In the genomic region with DNA sequence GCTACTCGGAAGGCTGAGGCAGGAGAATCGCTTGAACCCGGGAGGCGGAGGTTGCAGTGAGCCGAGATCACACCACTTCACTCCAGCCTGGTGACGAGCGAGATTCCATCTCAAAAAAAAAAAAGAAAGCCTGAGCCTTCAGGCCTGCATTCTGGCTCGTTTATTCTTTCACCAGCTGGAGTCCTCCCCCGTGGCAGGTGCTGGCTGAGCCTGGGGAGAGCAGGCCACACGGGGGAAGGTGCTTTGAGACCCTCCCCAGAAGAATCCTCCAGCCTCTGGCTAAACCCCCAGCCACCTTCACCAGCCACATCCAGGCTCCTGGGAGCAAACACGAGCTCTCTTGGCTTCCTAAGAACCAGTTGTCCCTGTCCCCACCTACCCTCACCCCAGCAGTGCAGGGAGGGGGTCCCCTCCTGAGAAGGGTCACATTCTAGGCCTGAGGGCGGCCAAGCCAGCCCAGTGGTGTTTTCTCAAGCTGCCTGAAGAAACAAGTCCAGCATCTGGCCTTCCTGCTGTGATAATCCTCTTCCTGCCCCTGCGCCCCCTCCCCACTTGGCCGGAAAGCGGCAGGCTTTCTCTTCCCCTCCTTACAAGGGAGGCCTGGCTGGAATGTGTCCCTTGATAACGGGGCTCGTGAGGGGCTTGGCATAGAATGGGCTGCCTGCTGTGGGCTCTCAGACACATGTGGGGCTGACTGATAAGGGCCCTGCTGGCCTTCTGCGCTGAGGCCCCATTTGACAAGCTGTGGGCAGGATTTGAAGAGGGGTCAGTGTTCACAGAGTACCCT, we compare ENCODE assay signal across 1 cellular context.
A peak's percentile ranks its signal among the peaks of the same experiment; 100 is the strongest.
TF ChIP-seq lines count a peak whose summit lies in the region.

No MANE protein-coding gene starts in this region.

TF ChIP-seq in K562, 482 proteins besides CTCF, POLR2A, EP300 and RAD21 (continued from another document and continues in another):
- peak; percentile 84; the same call in 1 of the 2 replicates for TF ChIP-seq NBN (IDR thresholded peaks at IDR 0.05; ENCODE audit: low read depth)
- TF ChIP-seq ZNF354B (CRISPR knock-in tag; IDR thresholded peaks at IDR 0.05), result peak; percentile 88
- peak; percentile 99 for TF ChIP-seq SMARCA4 (IDR thresholded peaks at IDR 0.05)
- no peak for TF ChIP-seq HDAC6 (IDR thresholded peaks at IDR 0.05; ENCODE audit: low read depth, low read length)
- no peak for TF ChIP-seq ZNF224 (CRISPR knock-in tag; IDR thresholded peaks at IDR 0.05)
- TF ChIP-seq NFXL1 (CRISPR knock-in tag; IDR thresholded peaks at IDR 0.05), result no peak
- TF ChIP-seq BRD4 (IDR thresholded peaks at IDR 0.05), result no peak
- peak; percentile 80 to 89 for TF ChIP-seq MNT (conservative IDR thresholded peaks at IDR 0.05)
- no peak for TF ChIP-seq ZNF146 (CRISPR knock-in tag; IDR thresholded peaks at IDR 0.05; ENCODE audit: unreplicated experiment)
- no peak; the same call in 1 of the 2 replicates for TF ChIP-seq BMI1 (IDR thresholded peaks at IDR 0.05; ENCODE audit: low read length)
- TF ChIP-seq ZBTB33 (CRISPR knock-in tag; IDR thresholded peaks at IDR 0.05), result peak; percentile 83
- TF ChIP-seq, protein P1, sequence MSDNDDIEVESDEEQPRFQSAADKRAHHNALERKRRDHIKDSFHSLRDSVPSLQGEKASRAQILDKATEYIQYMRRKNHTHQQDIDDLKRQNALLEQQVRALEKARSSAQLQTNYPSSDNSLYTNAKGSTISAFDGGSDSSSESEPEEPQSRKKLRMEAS (CRISPR knock-in tag; IDR thresholded peaks at IDR 0.05), result peak; percentile 88
- no peak for TF ChIP-seq EWSR1 (IDR thresholded peaks at IDR 0.05; ENCODE audit: borderline replicate concordance, low read depth, partially characterized antibody)
- peak; percentile 35; the same call in 1 of the 2 replicates for TF ChIP-seq ZNF76 (CRISPR knock-in tag; IDR thresholded peaks at IDR 0.05; ENCODE audit: borderline replicate concordance)
- no peak for TF ChIP-seq SREBF1 (IDR thresholded peaks at IDR 0.05; ENCODE audit: borderline replicate concordance, low read depth, low read length)
- TF ChIP-seq GABPB2 (CRISPR knock-in tag; conservative IDR thresholded peaks at IDR 0.05), result no peak
- peak; percentile 85 for TF ChIP-seq ZNF384 (IDR thresholded peaks at IDR 0.05; ENCODE audit: low read depth, low read length)
- TF ChIP-seq RUNX1 (IDR thresholded peaks at IDR 0.05; ENCODE audit: low read depth), result peak; percentile 91
- TF ChIP-seq, protein P2, sequence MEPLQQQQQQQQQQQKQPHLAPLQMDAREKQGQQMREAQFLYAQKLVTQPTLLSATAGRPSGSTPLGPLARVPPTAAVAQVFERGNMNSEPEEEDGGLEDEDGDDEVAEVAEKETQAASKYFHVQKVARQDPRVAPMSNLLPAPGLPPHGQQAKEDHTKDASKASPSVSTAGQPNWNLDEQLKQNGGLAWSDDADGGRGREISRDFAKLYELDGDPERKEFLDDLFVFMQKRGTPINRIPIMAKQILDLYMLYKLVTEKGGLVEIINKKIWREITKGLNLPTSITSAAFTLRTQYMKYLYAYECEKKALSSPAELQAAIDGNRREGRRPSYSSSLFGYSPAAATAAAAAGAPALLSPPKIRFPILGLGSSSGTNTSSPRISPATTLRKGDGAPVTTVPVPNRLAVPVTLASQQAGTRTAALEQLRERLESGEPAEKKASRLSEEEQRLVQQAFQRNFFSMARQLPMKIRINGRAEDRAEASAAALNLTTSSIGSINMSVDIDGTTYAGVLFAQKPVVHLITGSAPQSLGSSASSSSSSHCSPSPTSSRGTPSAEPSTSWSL (CRISPR knock-in tag; IDR thresholded peaks at IDR 0.05; ENCODE audit: borderline replicate concordance), result no peak
- peak; percentile 90 for TF ChIP-seq LCOR (CRISPR knock-in tag; IDR thresholded peaks at IDR 0.05)
- TF ChIP-seq POLR3G (IDR thresholded peaks at IDR 0.05; ENCODE audit: extremely low read depth, insufficient read length, insufficient replicate concordance), result no peak
- TF ChIP-seq, protein P3, sequence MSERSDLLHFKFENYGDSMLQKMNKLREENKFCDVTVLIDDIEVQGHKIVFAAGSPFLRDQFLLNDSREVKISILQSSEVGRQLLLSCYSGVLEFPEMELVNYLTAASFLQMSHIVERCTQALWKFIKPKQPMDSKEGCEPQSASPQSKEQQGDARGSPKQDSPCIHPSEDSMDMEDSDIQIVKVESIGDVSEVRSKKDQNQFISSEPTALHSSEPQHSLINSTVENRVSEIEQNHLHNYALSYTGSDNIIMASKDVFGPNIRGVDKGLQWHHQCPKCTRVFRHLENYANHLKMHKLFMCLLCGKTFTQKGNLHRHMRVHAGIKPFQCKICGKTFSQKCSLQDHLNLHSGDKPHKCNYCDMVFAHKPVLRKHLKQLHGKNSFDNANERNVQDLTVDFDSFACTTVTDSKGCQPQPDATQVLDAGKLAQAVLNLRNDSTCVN (CRISPR knock-in tag; IDR thresholded peaks at IDR 0.05), result no peak
- TF ChIP-seq SREBF2 (CRISPR knock-in tag; IDR thresholded peaks at IDR 0.05), result no peak
- no peak for TF ChIP-seq FOXO4 (CRISPR knock-in tag; IDR thresholded peaks at IDR 0.05)
- TF ChIP-seq STAG1 (CRISPR knock-in tag; IDR thresholded peaks at IDR 0.05; ENCODE audit: borderline replicate concordance), result no peak
- TF ChIP-seq, protein P4, sequence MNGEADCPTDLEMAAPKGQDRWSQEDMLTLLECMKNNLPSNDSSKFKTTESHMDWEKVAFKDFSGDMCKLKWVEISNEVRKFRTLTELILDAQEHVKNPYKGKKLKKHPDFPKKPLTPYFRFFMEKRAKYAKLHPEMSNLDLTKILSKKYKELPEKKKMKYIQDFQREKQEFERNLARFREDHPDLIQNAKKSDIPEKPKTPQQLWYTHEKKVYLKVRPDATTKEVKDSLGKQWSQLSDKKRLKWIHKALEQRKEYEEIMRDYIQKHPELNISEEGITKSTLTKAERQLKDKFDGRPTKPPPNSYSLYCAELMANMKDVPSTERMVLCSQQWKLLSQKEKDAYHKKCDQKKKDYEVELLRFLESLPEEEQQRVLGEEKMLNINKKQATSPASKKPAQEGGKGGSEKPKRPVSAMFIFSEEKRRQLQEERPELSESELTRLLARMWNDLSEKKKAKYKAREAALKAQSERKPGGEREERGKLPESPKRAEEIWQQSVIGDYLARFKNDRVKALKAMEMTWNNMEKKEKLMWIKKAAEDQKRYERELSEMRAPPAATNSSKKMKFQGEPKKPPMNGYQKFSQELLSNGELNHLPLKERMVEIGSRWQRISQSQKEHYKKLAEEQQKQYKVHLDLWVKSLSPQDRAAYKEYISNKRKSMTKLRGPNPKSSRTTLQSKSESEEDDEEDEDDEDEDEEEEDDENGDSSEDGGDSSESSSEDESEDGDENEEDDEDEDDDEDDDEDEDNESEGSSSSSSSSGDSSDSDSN (IDR thresholded peaks at IDR 0.05; ENCODE audit: borderline replicate concordance in 1 of 2, low read depth in 2 of 2, low read length in 2 of 2), result peak; percentile 64 to 91; a peak in 2 of 4 replicates
- TF ChIP-seq FOS (IDR thresholded peaks at IDR 0.05; ENCODE audit: extremely low read depth, insufficient read length), result no peak
- TF ChIP-seq RBM25 (IDR thresholded peaks at IDR 0.05; ENCODE audit: low read depth, low read length, severe bottlenecking), result no peak
- peak in 1 of 2 experiments; percentile 94; a peak in 2 of 4 replicates for TF ChIP-seq NONO (IDR thresholded peaks at IDR 0.05; ENCODE audit: low read depth in 2 of 2, low read length in 1 of 2)
- TF ChIP-seq, protein P5, sequence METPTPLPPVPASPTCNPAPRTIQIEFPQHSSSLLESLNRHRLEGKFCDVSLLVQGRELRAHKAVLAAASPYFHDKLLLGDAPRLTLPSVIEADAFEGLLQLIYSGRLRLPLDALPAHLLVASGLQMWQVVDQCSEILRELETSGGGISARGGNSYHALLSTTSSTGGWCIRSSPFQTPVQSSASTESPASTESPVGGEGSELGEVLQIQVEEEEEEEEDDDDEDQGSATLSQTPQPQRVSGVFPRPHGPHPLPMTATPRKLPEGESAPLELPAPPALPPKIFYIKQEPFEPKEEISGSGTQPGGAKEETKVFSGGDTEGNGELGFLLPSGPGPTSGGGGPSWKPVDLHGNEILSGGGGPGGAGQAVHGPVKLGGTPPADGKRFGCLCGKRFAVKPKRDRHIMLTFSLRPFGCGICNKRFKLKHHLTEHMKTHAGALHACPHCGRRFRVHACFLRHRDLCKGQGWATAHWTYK (CRISPR knock-in tag; IDR thresholded peaks at IDR 0.05), result peak; percentile 75; the same call in 1 of the 2 replicates
- TF ChIP-seq CCAR2 (IDR thresholded peaks at IDR 0.05; ENCODE audit: low read depth, low read length), result 0 out of 2 replicates have a peak, but pooled peaks have one; percentile 56
- no peak for TF ChIP-seq SMAD2 (IDR thresholded peaks at IDR 0.05; ENCODE audit: low read depth, low read length)
- TF ChIP-seq PRMT5 (CRISPR knock-in tag; IDR thresholded peaks at IDR 0.05), result no peak
- TF ChIP-seq BDP1 (IDR thresholded peaks at IDR 0.05; ENCODE audit: insufficient read depth, insufficient read length), result no peak
- TF ChIP-seq KDM2B (CRISPR knock-in tag; IDR thresholded peaks at IDR 0.05), result no peak
- TF ChIP-seq ZNF668 (CRISPR knock-in tag; IDR thresholded peaks at IDR 0.05), result no peak
- peak; percentile 93 for TF ChIP-seq PHF21A (IDR thresholded peaks at IDR 0.05; ENCODE audit: borderline replicate concordance, low read depth)
- no peak for TF ChIP-seq HNRNPUL1 (IDR thresholded peaks at IDR 0.05; ENCODE audit: low read length)
- no peak for TF ChIP-seq CAMTA2 (CRISPR knock-in tag; conservative IDR thresholded peaks at IDR 0.05)
- TF ChIP-seq DPF2 (IDR thresholded peaks at IDR 0.05), result peak; percentile 98
- no peak for TF ChIP-seq SRSF3 (IDR thresholded peaks at IDR 0.05; ENCODE audit: insufficient read depth, low read length)
- TF ChIP-seq GMEB1 (CRISPR knock-in tag; IDR thresholded peaks at IDR 0.05), result no peak
- TF ChIP-seq RNF219 (CRISPR knock-in tag; IDR thresholded peaks at IDR 0.05), result no peak
- TF ChIP-seq, protein P6, sequence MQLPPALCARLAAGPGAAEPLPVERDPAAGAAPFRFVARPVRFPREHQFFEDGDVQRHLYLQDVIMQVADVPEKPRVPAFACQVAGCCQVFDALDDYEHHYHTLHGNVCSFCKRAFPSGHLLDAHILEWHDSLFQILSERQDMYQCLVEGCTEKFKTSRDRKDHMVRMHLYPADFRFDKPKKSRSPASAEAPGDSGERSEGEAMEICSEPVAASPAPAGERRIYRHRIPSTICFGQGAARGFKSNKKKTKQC (CRISPR knock-in tag; IDR thresholded peaks at IDR 0.05), result no peak
- no peak; the same call in 1 of the 2 replicates for TF ChIP-seq ZNF444 (CRISPR knock-in tag; IDR thresholded peaks at IDR 0.05)
- TF ChIP-seq GABPA (tag; conservative IDR thresholded peaks at IDR 0.05; ENCODE audit: low read depth), result peak; percentile 94
